In genomic region chr3:32894977-32895376, GRCh38 we compare ENCODE assay signal across 29 cellular contexts. TPM values are rescaled to one million over a fixed set of nuclear protein-coding genes. Genes with fewer than 3 reads are reported as not detected.
"Had no signal": no experiment of that assay in that cellular context is flagged by ENCODE, and none has a peak within 500 bp of the region (broad histone marks: within the 10 kb centered on the region; RNA-seq: fewer than 3 reads in every experiment).

No MANE protein-coding gene starts in this region.

- ATAC-seq: effector memory CD8-positive, alpha-beta T cell; esophagus mucosa; gastrocnemius medialis; heart right ventricle; left cardiac atrium; left lung; left ventricle myocardium superior; lower lobe of right lung; mucosa of descending colon; naive thymus-derived CD8-positive, alpha-beta T cell had no signal

- H3K27ac ChIP-seq: epithelial cell of prostate, esophagus squamous epithelium, gastrocnemius medialis, heart right ventricle, left lung, lower lobe of right lung had no signal

- H3K36me3 ChIP-seq: esophagus squamous epithelium, gastrocnemius medialis, heart right ventricle had no signal

- H3K4me1 ChIP-seq: esophagus squamous epithelium, gastrocnemius medialis, heart right ventricle, left lung, lower lobe of right lung had no signal

- H3K9me3 ChIP-seq: esophagus squamous epithelium, gastrocnemius medialis, heart right ventricle, left lung, lower lobe of right lung, mucosa of descending colon had no signal

- DNase-seq: cortex of kidney; effector CD8-positive, alpha-beta T cell; effector memory CD8-positive, alpha-beta T cell; endodermal cell; erythroblast; esophagus squamous epithelium; foreskin fibroblast; foreskin melanocyte; gastrocnemius medialis; glutamatergic neuron; heart right ventricle; hippocampal formation; left cardiac atrium; left lung; left ventricle myocardium superior; lower lobe of right lung; mesenchymal stem cell; mucosa of descending colon; naive B cell; naive thymus-derived CD8-positive, alpha-beta T cell had no signal

- H3K27me3 ChIP-seq: left lung had no signal

- FAIRE-seq: endometrium, islet of Langerhans, keratinocyte had no signal

- H3K4me3 ChIP-seq: esophagus squamous epithelium, gastrocnemius medialis, heart right ventricle, left lung, lower lobe of right lung, mucosa of descending colon had no signal

RNA-seq across cellular contexts. Expression of gene CCR4, which starts 56.5 kb away (rescaled TPM):
- total RNA-seq: kidney epithelial cell, left ventricle myocardium superior, lung microvascular endothelial cell, mesothelial cell of epicardium, myocyte had no signal
- polyA plus RNA-seq: keratinocyte had no signal
